In the genomic region with DNA sequence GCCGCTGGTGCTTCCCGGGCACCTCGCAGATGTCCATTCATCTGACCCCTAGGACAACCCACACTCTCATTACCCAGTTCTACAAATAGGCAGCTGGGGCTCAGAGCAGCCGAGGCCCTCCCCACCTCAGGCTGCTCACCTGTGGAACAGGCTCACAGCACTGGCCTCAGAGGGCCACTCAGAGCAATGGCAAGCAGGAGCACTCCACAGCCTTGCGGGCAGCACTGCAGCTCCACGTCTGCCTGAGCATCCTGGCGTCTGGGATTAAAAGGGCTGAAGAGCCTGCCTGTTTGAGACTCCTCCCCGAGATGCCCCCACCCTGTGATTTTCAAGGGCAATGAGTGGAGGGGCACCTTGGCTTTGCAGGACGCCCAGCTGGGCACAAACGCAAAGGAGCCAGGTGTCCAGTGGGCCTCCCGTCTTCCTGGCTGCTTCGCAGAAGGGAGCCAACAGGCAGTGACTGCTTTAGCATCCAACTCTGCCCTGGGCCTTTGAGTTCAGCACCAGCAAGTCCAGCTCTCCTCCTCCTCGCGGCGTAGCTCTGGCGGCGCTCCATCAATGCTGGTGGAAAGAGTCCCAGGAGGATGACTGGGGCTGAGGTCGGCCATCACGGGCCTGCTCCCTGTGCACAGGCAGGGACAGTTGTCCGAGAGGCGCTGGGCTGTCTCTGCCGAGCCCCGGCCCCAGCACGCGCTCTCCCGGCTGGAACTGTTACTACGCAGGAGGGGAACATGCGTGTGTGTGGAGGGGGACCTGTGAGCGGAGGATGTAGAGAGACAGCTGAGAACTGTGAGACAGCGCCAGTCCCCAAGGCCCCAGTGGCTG, we compare ENCODE assay signal across 1 cellular context.
TF ChIP-seq lines count a peak whose summit lies in the region.

No MANE protein-coding gene starts in this region.

TF ChIP-seq in K562, 482 proteins besides CTCF, POLR2A, EP300 and RAD21 (continued from another document):
- no peak for TF ChIP-seq MBD2 (IDR thresholded peaks at IDR 0.05; ENCODE audit: borderline replicate concordance, low read depth)
